In genomic region chr20:17682103-17682888, GRCh38 we compare ENCODE assay signal across 8 cellular contexts. TPM values are rescaled to one million over a fixed set of nuclear protein-coding genes. Genes with fewer than 3 reads are reported as not detected.
DNase-seq lines count a peak whose midpoint lies in the region; ATAC-seq and TF ChIP-seq lines count a peak whose summit lies in the region.

TSS of gene RRBP1 (minus strand) at chr20:17682242. CDS start at chr20:17660507, 21,735 bp downstream.

- no peaks in the 10 kb centered on the region for H3K36me3 ChIP-seq in CD4-positive, alpha-beta memory T cell (ENCODE audit: insufficient read depth, low read length)
- H3K36me3 ChIP-seq in right lobe of liver, result peaks cover 0 to 12% (median 0%) of the 10 kb centered on the region in 4 donors

- ATAC-seq in GM19438 (IDR thresholded peaks at IDR 0.05; ENCODE audit: low read depth, unreplicated experiment), result peak; percentile 75
- ATAC-seq in HG03575 (IDR thresholded peaks at IDR 0.05; ENCODE audit: extremely low read depth, insufficient number of reproducible peaks, low FRiP score, unreplicated experiment), result peak; percentile 43
- peak; percentile 81 to 94 (median 86) for ATAC-seq in right lobe of liver

- POLR2A ChIA-PET in CD4-positive, alpha-beta memory T cell (lab: Charles Lee; ENCODE audit: partially characterized antibody), result interaction anchor here (0.6 to 4.2 kb wide), 24 partner anchors 9 to 1112 kb away, joined by 3 to 77 read pairs (median 4); partner anchors contain the start of genes BFSP1, DSTN, DZANK1 and KAT14
- POLR2A ChIA-PET in activated CD4-positive, alpha-beta memory T cell treated with anti-CD3 and anti-CD28 coated beads for 36 hours (lab: Charles Lee), result interaction anchor here (0.7 to 2.7 kb wide), 14 partner anchors 9 to 314 kb away, joined by 3 to 12 read pairs (median 4); partner anchors contain the start of genes BFSP1, DSTN, MGME1 and SNX5

- intact Hi-C loops in CD4-positive, alpha-beta memory T cell (cut with micrococcal nuclease), result loop anchor here (1.0 to 2.0 kb wide), 11 partner anchors 71 to 825 kb away; partner anchors contain the start of genes DSTN, KAT14, MGME1 and PET117
- intact Hi-C loops in activated CD4-positive, alpha-beta memory T cell treated with anti-CD3 and anti-CD28 coated beads for 36 hours (cut with micrococcal nuclease), result loop anchor here (1.0 to 5.0 kb wide), 10 partner anchors 113 to 605 kb away; partner anchors contain the start of genes BFSP1, KAT14, MGME1 and PET117
- intact Hi-C loops in dorsolateral prefrontal cortex (cut with DNase I) (loop anchor here (5.0 to 10.0 kb wide), 5 partner anchors 45 to 603 kb away; partner anchors contain the start of genes BFSP1 (in 1 of the 2) and ZNF133 (in 1 of the 2)), right lobe of liver (cut with DNase I) (loop anchor here (10.0 kb wide), 3 partner anchors 113 to 203 kb away; no protein-coding TSS in a partner anchor)

- H3K4me1 ChIP-seq in CD4-positive, alpha-beta memory T cell (ENCODE audit: insufficient read depth, low read length), result peaks cover 22% of the 10 kb centered on the region
- H3K4me1 ChIP-seq in right lobe of liver, result peaks cover 0 to 51% (median 21%) of the 10 kb centered on the region in 4 donors

- peak in 55 of 56 donors; percentile 39 to 84 (median 66) for TF ChIP-seq CTCF in dorsolateral prefrontal cortex (IDR thresholded peaks at IDR 0.05 in 54 of 56, conservative IDR thresholded peaks at IDR 0.05 in 2 of 56; ENCODE audit: low read depth in 1 of 56, partially characterized antibody in 56 of 56)
- peak; percentile 44 to 57 (median 52) for TF ChIP-seq CTCF in right lobe of liver (IDR thresholded peaks at IDR 0.05)

- peak within 1 kb of the TSS; percentile 81 to 94 (median 90) for H3K4me3 Mint-ChIP-seq in CD4-positive, alpha-beta memory T cell
- peak within 1 kb of the TSS; percentile 81 for H3K4me3 Mint-ChIP-seq in activated CD4-positive, alpha-beta memory T cell treated with anti-CD3 and anti-CD28 coated beads for 36 hours

- 0% methylated on average over 5 of the region's 79 CpGs for WGBS in right lobe of liver (ENCODE audit: insufficient coverage, low coverage, low lambda C conversion rate, missing lambda C conversion rate)

- H3K27me3 ChIP-seq in CD4-positive, alpha-beta memory T cell (ENCODE audit: insufficient read depth, low read length), result peaks cover 3% of the 10 kb centered on the region
- H3K27me3 ChIP-seq in dorsolateral prefrontal cortex, result no peaks in the 10 kb centered on the region
- no peaks in the 10 kb centered on the region for H3K27me3 ChIP-seq in right lobe of liver

- H3K27ac Mint-ChIP-seq in CD4-positive, alpha-beta memory T cell, result peak within 1 kb of the TSS; percentile 71 to 96 (median 87)
- H3K27ac Mint-ChIP-seq in activated CD4-positive, alpha-beta memory T cell treated with anti-CD3 and anti-CD28 coated beads for 36 hours, result peak within 1 kb of the TSS; percentile 79

- peak; percentile 99 for TF ChIP-seq POLR2A in right lobe of liver (IDR thresholded peaks at IDR 0.05)

- DNase-seq in CD4-positive, alpha-beta memory T cell, result peak; percentile 97 to 98 (median 98)
- peak; percentile 98 for DNase-seq in NCI-H82 (lab: John Stamatoyannopoulos, UW)
- DNase-seq in activated CD4-positive, alpha-beta memory T cell treated with anti-CD3 and anti-CD28 coated beads for 36 hours, result peak; percentile 98
- DNase-seq in dorsolateral prefrontal cortex, result peak; percentile 97 to 100 (median 99)
- DNase-seq in right lobe of liver, result peak; percentile 100
- DNase-seq in stimulated activated CD4-positive, alpha-beta T cell treated with anti-CD3 and anti-CD28 coated beads, Interleukin-4, amount 100 ng/mL, for 4 hours, result peak; percentile 94

- peaks cover 0 to 7% (median 2%) of the 10 kb centered on the region in 8 donors for H3K9me3 Mint-ChIP-seq in CD4-positive, alpha-beta memory T cell
- H3K9me3 Mint-ChIP-seq in activated CD4-positive, alpha-beta memory T cell treated with anti-CD3 and anti-CD28 coated beads for 36 hours, result no peaks in the 10 kb centered on the region

- H3K27me3 Mint-ChIP-seq in CD4-positive, alpha-beta memory T cell, result peaks cover 19 to 24% of the 10 kb centered on the region in 2 donors
- peaks cover 23% of the 10 kb centered on the region for H3K27me3 Mint-ChIP-seq in activated CD4-positive, alpha-beta memory T cell treated with anti-CD3 and anti-CD28 coated beads for 36 hours

- H3K4me1 Mint-ChIP-seq in CD4-positive, alpha-beta memory T cell, result peaks cover 10 to 28% (median 20%) of the 10 kb centered on the region in 4 donors
- peaks cover 18% of the 10 kb centered on the region for H3K4me1 Mint-ChIP-seq in activated CD4-positive, alpha-beta memory T cell treated with anti-CD3 and anti-CD28 coated beads for 36 hours (ENCODE audit: low read depth)

- H3K27ac ChIP-seq in CD4-positive, alpha-beta memory T cell (ENCODE audit: low read depth, low read length), result peak within 1 kb of the TSS; percentile 63
- H3K27ac ChIP-seq in dorsolateral prefrontal cortex (peak within 1 kb of the TSS in 57 of 59 donors; percentile 58 to 97 (median 90)), right lobe of liver (peak within 1 kb of the TSS; percentile 83 to 94 (median 87))

- CTCF ChIA-PET in CD4-positive, alpha-beta memory T cell (lab: Charles Lee; ENCODE audit: partially characterized antibody), result interaction anchor here (0.7 to 6.3 kb wide), 51 partner anchors 9 to 788 kb away, joined by 3 to 53 read pairs (median 4); partner anchors contain the start of genes BANF2, DSTN, MGME1 and SNX5
- CTCF ChIA-PET in activated CD4-positive, alpha-beta memory T cell treated with anti-CD3 and anti-CD28 coated beads for 36 hours (lab: Charles Lee), result interaction anchor here (0.6 to 5.8 kb wide), 52 partner anchors 9 to 825 kb away, joined by 3 to 80 read pairs (median 5); partner anchors contain the start of genes BFSP1, DSTN, KAT14 and PET117

- H3K9me3 ChIP-seq in CD4-positive, alpha-beta memory T cell (ENCODE audit: control insufficient read depth in 1 of 2, low read length in 2 of 2), result no peaks in the 10 kb centered on the region
- no peaks in the 10 kb centered on the region for H3K9me3 ChIP-seq in right lobe of liver

- H3K36me3 Mint-ChIP-seq in CD4-positive, alpha-beta memory T cell, result peaks cover 0 to 10% of the 10 kb centered on the region in 2 donors
- H3K36me3 Mint-ChIP-seq in activated CD4-positive, alpha-beta memory T cell treated with anti-CD3 and anti-CD28 coated beads for 36 hours, result peaks cover 8% of the 10 kb centered on the region

- peak within 1 kb of the TSS; percentile 79 to 81 for H3K4me3 ChIP-seq in CD4-positive, alpha-beta memory T cell (ENCODE audit: low read length in 2 of 2)
- H3K4me3 ChIP-seq in dorsolateral prefrontal cortex, result peak within 1 kb of the TSS; percentile 50 to 97 (median 74)
- H3K4me3 ChIP-seq in right lobe of liver, result peak within 1 kb of the TSS; percentile 74 to 89 (median 85)

RNA-seq across cellular contexts. Expression of gene RRBP1, which starts in this region (rescaled TPM):
- 10 to 100 TPM; 28.0 to 33.7 TPM for total RNA-seq in CD4-positive, alpha-beta memory T cell
- 10 to 100 TPM in 1 of 2 donors, under 1 TPM in 1; 0.63 to 13.9 TPM for polyA plus RNA-seq in CD4-positive, alpha-beta memory T cell
- 10 to 100 TPM; 29.6 to 32.0 TPM for total RNA-seq in activated CD4-positive, alpha-beta memory T cell treated with anti-CD3 and anti-CD28 coated beads for 36 hours
- total RNA-seq in dorsolateral prefrontal cortex (100 to 1,000 TPM in 1 of 120 experiments, 10 to 100 TPM in 119; 25.5 to 102 (median 45.7) TPM), right lobe of liver (100 to 1,000 TPM; 121 to 274 (median 193) TPM)

Comparison
In these comparisons a context has a peak if more than half of its experiments do, and no peak if none do; other contexts are left out.
1. Peak in every context shown above with its lines: DNase-seq, ATAC-seq, H3K4me3 ChIP-seq and H3K27ac ChIP-seq.